8 cellular contexts compared by ENCODE assay signal in the genomic region with DNA sequence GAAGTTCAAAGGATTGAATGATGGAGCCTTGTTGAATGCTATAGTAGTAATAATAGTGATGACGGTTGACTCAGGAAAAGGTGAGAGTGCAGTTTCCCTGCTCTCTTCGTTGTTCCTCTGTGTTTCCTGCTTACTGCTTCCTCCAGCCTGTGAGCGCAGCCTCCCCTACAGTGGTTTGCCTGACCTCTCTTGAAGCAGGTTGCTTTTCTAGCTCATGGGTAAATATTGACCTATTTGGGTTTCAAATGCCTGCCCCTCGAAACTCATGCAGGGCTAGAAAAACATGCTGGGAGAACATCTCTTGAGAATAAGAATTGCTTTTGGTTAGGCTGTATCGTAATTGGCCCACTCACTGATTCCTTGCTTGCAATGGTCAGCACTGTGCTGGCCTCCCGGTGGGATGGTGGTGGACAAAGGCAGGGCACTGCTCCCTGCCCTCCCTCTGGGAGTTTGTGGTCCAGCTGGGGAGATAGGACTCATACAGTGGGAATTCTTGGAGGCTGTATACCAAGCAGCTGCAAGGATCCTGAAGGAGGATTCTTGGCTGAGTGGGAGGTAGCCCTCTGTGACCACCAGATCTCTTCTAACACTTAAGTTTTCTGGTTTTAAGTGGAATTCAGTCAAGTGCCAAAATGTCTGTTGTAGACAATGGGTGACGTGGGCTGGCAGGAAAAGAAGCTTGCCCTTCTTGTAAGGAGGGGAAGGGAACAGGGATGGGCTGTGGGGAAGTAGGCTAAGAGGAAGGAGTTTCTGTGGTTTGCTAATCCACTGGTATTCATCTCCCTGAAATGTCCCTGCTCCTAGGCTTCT. TPM values are rescaled to one million over a fixed set of nuclear protein-coding genes. Genes with fewer than 3 reads are reported as not detected.
DNase-seq lines count a peak whose midpoint lies in the region; ATAC-seq, FAIRE-seq and TF ChIP-seq lines count a peak whose summit lies in the region.

No MANE protein-coding gene starts in this region.

- no peak overlapping the region for H3K27ac Mint-ChIP-seq in activated naive CD4-positive, alpha-beta T cell treated with anti-CD3 and anti-CD28 coated beads, Interleukin-2, amount 10 ng/mL, durations not matched to agents 7 days and 5 days

- no peaks in the 10 kb centered on the region for H3K27me3 Mint-ChIP-seq in activated naive CD4-positive, alpha-beta T cell treated with anti-CD3 and anti-CD28 coated beads, Interleukin-2, amount 10 ng/mL, durations not matched to agents 7 days and 5 days

- no peak for FAIRE-seq in pancreas (lab: Jason Lieb, UNC)

- intact Hi-C loops in esophagus muscularis mucosa (cut with DNase I) (loop anchor here (5.0 kb wide), 1 partner anchor 43 kb away; no protein-coding TSS in a partner anchor), pancreas (cut with DNase I) (no loop called here)

- H3K4me1 ChIP-seq in esophagus muscularis mucosa (peaks cover 81 to 87% (median 81%) of the 10 kb centered on the region in 4 donors), pancreas (peaks cover 17 to 47% (median 31%) of the 10 kb centered on the region in 3 donors)

- H3K9me3 Mint-ChIP-seq in activated naive CD4-positive, alpha-beta T cell treated with anti-CD3 and anti-CD28 coated beads, Interleukin-2, amount 10 ng/mL, durations not matched to agents 7 days and 5 days, result no peaks in the 10 kb centered on the region

- 59% methylated on average over 7 of the region's 7 CpGs for WGBS in esophagus muscularis mucosa
- 43 to 48% methylated on average over 7 of the region's 7 CpGs for WGBS in pancreas, 2 donors

- H3K36me3 ChIP-seq in esophagus muscularis mucosa, result peaks cover 0 to 7% (median 3%) of the 10 kb centered on the region in 4 donors
- no peaks in the 10 kb centered on the region for H3K36me3 ChIP-seq in pancreas

- CTCF ChIA-PET in activated naive CD4-positive, alpha-beta T cell treated with anti-CD3 and anti-CD28 coated beads, Interleukin-2, amount 10 ng/mL, durations not matched to agents 7 days and 5 days (lab: Charles Lee), result no interaction called here

- H3K27ac ChIP-seq in esophagus muscularis mucosa (replicated peaks in 1 of 4) (peak overlapping the region; percentile 59 to 91 (median 70)), pancreas (peak overlapping the region in 2 of 4 donors; percentile 46 to 50)

- H3K4me3 Mint-ChIP-seq in activated naive CD4-positive, alpha-beta T cell treated with anti-CD3 and anti-CD28 coated beads, Interleukin-2, amount 10 ng/mL, durations not matched to agents 7 days and 5 days, result no peak overlapping the region

- TF ChIP-seq CTCF in esophagus muscularis mucosa (IDR thresholded peaks at IDR 0.05) (no peak), pancreas (IDR thresholded peaks at IDR 0.05) (no peak)

- H3K36me3 Mint-ChIP-seq in activated naive CD4-positive, alpha-beta T cell treated with anti-CD3 and anti-CD28 coated beads, Interleukin-2, amount 10 ng/mL, durations not matched to agents 7 days and 5 days, result peaks cover 13% of the 10 kb centered on the region

- no peaks in the 10 kb centered on the region for H3K9me3 ChIP-seq in esophagus muscularis mucosa
- H3K9me3 ChIP-seq in pancreas, result no peaks in the 10 kb centered on the region

- TF ChIP-seq POLR2A in esophagus muscularis mucosa (IDR thresholded peaks at IDR 0.05; ENCODE audit: low read depth), result no peak

- DNase-seq in COLO668 (lab: John Stamatoyannopoulos, UW; ENCODE audit: unreplicated experiment), result peak; percentile 29
- DNase-seq in NCI-H510A treated with DMSO at 0.1 percent for 48 hours (lab: John Stamatoyannopoulos, UW), result peak; percentile 67
- no peak for DNase-seq in esophagus muscularis mucosa (ENCODE audit: extremely low spot score)
- peak in 1 of 6 donors; percentile 9 for DNase-seq in pancreas
- no peak for DNase-seq in activated naive CD4-positive, alpha-beta T cell treated with anti-CD3 and anti-CD28 coated beads, Interleukin-2, amount 10 ng/mL, durations not matched to agents 7 days and 5 days
- DNase-seq in activated gamma-delta T cell treated with Interleukin-2 at 50 U/mL for 16 hours, result no peak
- DNase-seq in NCI-H2081 (lab: John Stamatoyannopoulos, UW), result no peak

- ATAC-seq in pancreas (peak in 3 of 4 donors; percentile 11 to 23 (median 14)), HG03571 (IDR thresholded peaks at IDR 0.05; ENCODE audit: unreplicated experiment) (no peak)

- no peak overlapping the region for H3K4me3 ChIP-seq in esophagus muscularis mucosa
- no peak overlapping the region for H3K4me3 ChIP-seq in pancreas

- H3K27me3 ChIP-seq in esophagus muscularis mucosa (no peaks in the 10 kb centered on the region), pancreas (no peaks in the 10 kb centered on the region)

- TF ChIP-seq EP300 in esophagus muscularis mucosa (IDR thresholded peaks at IDR 0.05), result no peak

- peaks cover 59% of the 10 kb centered on the region for H3K4me1 Mint-ChIP-seq in activated naive CD4-positive, alpha-beta T cell treated with anti-CD3 and anti-CD28 coated beads, Interleukin-2, amount 10 ng/mL, durations not matched to agents 7 days and 5 days

RNA-seq across cellular contexts. Expression of a gene that starts 5.4 kb away (rescaled TPM):
- total RNA-seq in esophagus muscularis mucosa, result 100 to 1,000 TPM; 133 to 142 (median 138) TPM
- total RNA-seq in pancreas, result 10 to 100 TPM; 53.5 to 94.1 (median 60.2) TPM
- 100 to 1,000 TPM in 1 of 2 donors, 10 to 100 TPM in 1; 92.6 to 104 TPM for polyA plus RNA-seq in pancreas

RNA-seq across cellular contexts. Expression of a gene that starts 6.0 kb away (rescaled TPM):
- total RNA-seq in esophagus muscularis mucosa (10 to 100 TPM; 35.6 to 50.7 (median 42.0) TPM), pancreas (10 to 100 TPM in 3 of 6 donors, 1 to 10 TPM in 3; 8.3 to 14.2 (median 11.1) TPM)
- 10 to 100 TPM; 27.7 to 29.5 TPM for polyA plus RNA-seq in pancreas

RNA-seq across cellular contexts. Expression of a gene that starts 12.3 kb away (rescaled TPM):
- 10 to 100 TPM; 22.9 to 36.7 (median 27.5) TPM for total RNA-seq in esophagus muscularis mucosa
- 10 to 100 TPM; 14.8 to 20.8 (median 17.6) TPM for total RNA-seq in pancreas
- 10 to 100 TPM; 36.8 to 47.6 TPM for polyA plus RNA-seq in pancreas

RNA-seq across cellular contexts. Expression of a gene that starts 12.8 kb away (rescaled TPM):
- total RNA-seq in esophagus muscularis mucosa (10 to 100 TPM in 2 of 4 donors, 1 to 10 TPM in 2; 4.8 to 15.6 (median 8.3) TPM), pancreas (100 to 1,000 TPM in 1 of 6 donors, 10 to 100 TPM in 5; 57.7 to 109 (median 69.7) TPM)
- 100 to 1,000 TPM; 137 to 150 TPM for polyA plus RNA-seq in pancreas

RNA-seq across cellular contexts. Expression of a gene that starts 21.7 kb away (rescaled TPM):
- 10 to 100 TPM in 3 of 4 donors, 1 to 10 TPM in 1; 9.1 to 25.7 (median 16.7) TPM for total RNA-seq in esophagus muscularis mucosa
- total RNA-seq in pancreas, result 10 to 100 TPM; 12.3 to 27.0 (median 14.0) TPM
- polyA plus RNA-seq in pancreas, result 10 to 100 TPM; 18.8 to 33.1 TPM

Comparison
In these comparisons a context has a peak if more than half of its experiments do, and no peak if none do; other contexts are left out.
1. DNase-seq: peak in COLO668 (single experiment) and NCI-H510A treated with DMSO at 0.1 percent for 48 hours (single experiment); none in esophagus muscularis mucosa (single experiment), activated naive CD4-positive, alpha-beta T cell treated with anti-CD3 and anti-CD28 coated beads, Interleukin-2, amount 10 ng/mL, durations not matched to agents 7 days and 5 days (single experiment), activated gamma-delta T cell treated with Interleukin-2 at 50 U/mL for 16 hours (single experiment) and NCI-H2081 (0 of 2).